ENCODE assay signal across 1 cellular context in genomic region chr21:16285646-16286223, GRCh38.
TF ChIP-seq lines count a peak whose summit lies in the region.

No MANE protein-coding gene starts in this region.

TF ChIP-seq in GM23338, 12 proteins besides CTCF, POLR2A, EP300 and RAD21 (continued from another document):
- TF ChIP-seq ETS1 (IDR thresholded peaks at IDR 0.05) (no peak), EZH2 (IDR thresholded peaks at IDR 0.05; ENCODE audit: low read depth, unreplicated experiment) (no peak), NANOG (IDR thresholded peaks at IDR 0.05; ENCODE audit: borderline replicate concordance) (no peak), ZNF462 (CRISPR knock-in tag; IDR thresholded peaks at IDR 0.05) (no peak), CREB1 (CRISPR knock-in tag; IDR thresholded peaks at IDR 0.05; ENCODE audit: low read depth) (no peak), STAT1 (IDR thresholded peaks at IDR 0.05; ENCODE audit: unreplicated experiment) (no peak)
